Comparison of ENCODE assay signal across 24 cellular contexts in the genomic region with DNA sequence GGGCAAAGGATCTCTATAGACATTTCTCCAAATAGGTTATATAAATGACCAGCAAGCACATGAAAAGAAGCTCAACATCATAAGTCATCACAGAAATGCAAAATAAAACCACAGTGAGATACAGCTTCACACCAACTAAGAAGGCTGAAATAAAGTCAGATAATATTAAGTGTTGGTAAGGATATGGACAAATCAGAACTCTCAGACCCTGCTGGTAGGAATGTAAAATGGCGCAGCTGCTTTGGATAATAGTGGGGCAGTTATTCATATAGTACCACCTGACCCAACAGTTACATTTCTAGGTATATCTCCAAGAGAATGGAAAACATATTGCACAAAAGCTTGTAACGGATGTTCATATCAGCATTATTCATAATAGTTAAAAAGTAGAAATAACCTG. TPM values are rescaled to one million over a fixed set of nuclear protein-coding genes. Genes with fewer than 3 reads are reported as not detected.
A peak's percentile ranks its signal among the peaks of the same experiment; 100 is the strongest.
DNase-seq lines count a peak whose midpoint lies in the region; ATAC-seq, FAIRE-seq and TF ChIP-seq lines count a peak whose summit lies in the region.
"Had no signal": no experiment of that assay in that cellular context is flagged by ENCODE, and none has a peak within 500 bp of the region (broad histone marks: within the 10 kb centered on the region; RNA-seq: fewer than 3 reads in every experiment).

No MANE protein-coding gene starts in this region.

- no peak overlapping the region for H2AK5ac ChIP-seq in H1 (ENCODE audit: low read depth, low read length)
- H2AK5ac ChIP-seq in mesendoderm (ENCODE audit: low read length), result no peak overlapping the region

- peaks cover 0 to 49% of the 10 kb centered on the region in 2 experiments; a peak in 2 of 4 replicates for H3K79me2 ChIP-seq in H1 (ENCODE audit: control insufficient read depth in 1 of 2, insufficient read depth in 2 of 2, low read length in 2 of 2)
- no peaks in the 10 kb centered on the region for H3K79me2 ChIP-seq in mesendoderm (ENCODE audit: control insufficient read depth, insufficient read depth, low read length)

- H3K36me3 ChIP-seq in H1 (ENCODE audit: control insufficient read depth in 2 of 4, insufficient read depth in 4 of 4, low read length in 3 of 4) (no peaks in the 10 kb centered on the region; a peak in 2 of 8 replicates), mesendoderm (ENCODE audit: control insufficient read depth, insufficient read depth, low read length) (no peaks in the 10 kb centered on the region)
- H3K36me3 ChIP-seq in naive thymus-derived CD4-positive, alpha-beta T cell (ENCODE audit: control insufficient read depth in 2 of 3, insufficient read depth in 3 of 3, low read length in 3 of 3), result no peaks in the 10 kb centered on the region

- no peak for TF ChIP-seq RAD21 in H1 (IDR thresholded peaks at IDR 0.05 in 1 of 2, conservative IDR thresholded peaks at IDR 0.05 in 1 of 2; ENCODE audit: low read depth in 2 of 2, low read length in 2 of 2)

- H3K27ac ChIP-seq in H1 (ENCODE audit: low read depth, low read length) (no peak overlapping the region), mesendoderm (ENCODE audit: low read depth, low read length) (no peak overlapping the region)
- H3K27ac ChIP-seq in naive thymus-derived CD4-positive, alpha-beta T cell (ENCODE audit: low read depth, low read length), result no peak overlapping the region

- H3K23me2 ChIP-seq in H1 (ENCODE audit: low read depth, low read length), result no peaks in the 10 kb centered on the region

- no peaks in the 10 kb centered on the region; the same call in 1 of the 2 replicates for H3K79me1 ChIP-seq in H1 (ENCODE audit: low read depth, low read length)
- H3K79me1 ChIP-seq in mesendoderm (ENCODE audit: low read length), result peaks cover 6% of the 10 kb centered on the region

- TF ChIP-seq POLR2A in H1 (IDR thresholded peaks at IDR 0.05; ENCODE audit: control extremely low read depth in 1 of 2, low read depth in 2 of 2, low read length in 2 of 2), result no peak

- H3K4me3 ChIP-seq in HFF-Myc (replicated peaks; ENCODE audit: low read depth, low read length), result no peak overlapping the region
- no peak overlapping the region for H3K4me3 ChIP-seq in H1 (ENCODE audit: extremely low read depth in 1 of 4, insufficient read depth in 2 of 4, low read depth in 3 of 4, low read length in 4 of 4)
- H3K4me3 ChIP-seq in mesendoderm (ENCODE audit: low read length), result no peak overlapping the region
- H3K4me3 ChIP-seq in naive thymus-derived CD4-positive, alpha-beta T cell (ENCODE audit: low read length), result no peak overlapping the region

- H3K56ac ChIP-seq in H1 (replicated peaks; ENCODE audit: insufficient read length, low read depth, low read length) (no peak overlapping the region), mesendoderm (ENCODE audit: low read length) (no peak overlapping the region)

- H3K4ac ChIP-seq in H1 (replicated peaks; ENCODE audit: insufficient read length, low read depth, low read length) (no peak overlapping the region), mesendoderm (ENCODE audit: low read depth, low read length) (no peak overlapping the region)

- H3K27ac Mint-ChIP-seq in naive thymus-derived CD4-positive, alpha-beta T cell, result no peak overlapping the region
- H3K27ac Mint-ChIP-seq: activated CD4-positive, alpha-beta T cell treated with anti-CD3 and anti-CD28 coated beads, Interleukin-2, amount 10 ng/mL, durations not matched to agents 24 days and 14 days; CD8-positive, alpha-beta memory T cell; memory B cell; naive thymus-derived CD8-positive, alpha-beta T cell; T-cell had no signal

- H2AFZ ChIP-seq in H1 (ENCODE audit: low read length), result no peak overlapping the region

- no peak overlapping the region for H4K5ac ChIP-seq in H1 (ENCODE audit: insufficient read length, low read depth, low read length)
- H4K5ac ChIP-seq in mesendoderm (ENCODE audit: low read length), result no peak overlapping the region

- no peak overlapping the region for H3K14ac ChIP-seq in H1 (ENCODE audit: insufficient read length)

- H2BK5ac ChIP-seq in H1 (ENCODE audit: low read depth, low read length) (no peak overlapping the region), mesendoderm (ENCODE audit: low read length) (no peak overlapping the region)

- DNase-seq in ACHN (peak; percentile 14), HFF-Myc (ENCODE audit: extremely low read depth, low read depth) (no peak), H1 (ENCODE audit: low read depth in 1 of 2, low spot score in 2 of 2) (no peak), mesendoderm (peak; percentile 28), nucleus accumbens (lab: John Stamatoyannopoulos, UW) (no peak), GDM1 (lab: John Stamatoyannopoulos, UW) (no peak), AG08395 (ENCODE audit: low spot score) (no peak)
- no peak for DNase-seq in naive thymus-derived CD4-positive, alpha-beta T cell
- DNase-seq: activated CD4-positive, alpha-beta T cell treated with anti-CD3 and anti-CD28 coated beads, Interleukin-2, amount 10 ng/mL, durations not matched to agents 24 days and 14 days; activated effector memory CD4-positive, alpha-beta T cell treated with anti-CD3 and anti-CD28 coated beads, Interleukin-2, amount 50 U/mL, for 16 hours; caudate nucleus; CD8-positive, alpha-beta memory T cell; hypothalamus; kidney; naive thymus-derived CD8-positive, alpha-beta T cell; NCI-H1436 treated with DMSO at 0.1 percent for 48 hours; NCI-H2171; posterior cingulate gyrus; small intestine; stimulated activated CD4-positive, alpha-beta T cell treated with anti-CD3 and anti-CD28 coated beads, Interleukin-4, amount 100 ng/mL, for 24 hours; T-cell had no signal

- H4K8ac ChIP-seq in H1 (ENCODE audit: extremely low read depth, insufficient read depth, low read length), result no peak overlapping the region
- no peak overlapping the region for H4K8ac ChIP-seq in mesendoderm (ENCODE audit: low read depth, low read length)

- no peaks in the 10 kb centered on the region for H3K27me3 ChIP-seq in H1 (replicated peaks in 1 of 4; ENCODE audit: control insufficient read depth in 3 of 4, extremely low read depth in 1 of 4, insufficient read depth in 3 of 4, low read length in 3 of 4)
- no peaks in the 10 kb centered on the region for H3K27me3 ChIP-seq in mesendoderm (ENCODE audit: insufficient read depth, low read length, poor library complexity)
- H3K27me3 ChIP-seq in naive thymus-derived CD4-positive, alpha-beta T cell (ENCODE audit: control insufficient read depth in 2 of 2, insufficient read depth in 2 of 2, low read length in 2 of 2), result no peaks in the 10 kb centered on the region

- H2BK15ac ChIP-seq in H1 (ENCODE audit: low read length) (no peak overlapping the region), mesendoderm (replicated peaks; ENCODE audit: low read depth) (no peak overlapping the region)

- peaks cover 4 to 29% (median 10%) of the 10 kb centered on the region in 11 donors for H3K9me3 Mint-ChIP-seq in naive thymus-derived CD4-positive, alpha-beta T cell

- no peaks in the 10 kb centered on the region for H3K27me3 Mint-ChIP-seq in naive thymus-derived CD4-positive, alpha-beta T cell
- H3K27me3 Mint-ChIP-seq: activated CD4-positive, alpha-beta T cell treated with anti-CD3 and anti-CD28 coated beads, Interleukin-2, amount 10 ng/mL, durations not matched to agents 24 days and 14 days; memory B cell; naive thymus-derived CD8-positive, alpha-beta T cell; T-cell had no signal

- no peak overlapping the region for H4K91ac ChIP-seq in H1 (replicated peaks; ENCODE audit: insufficient read length, low read length)

- H3K4me2 ChIP-seq in H1 (ENCODE audit: insufficient read depth in 1 of 2, low read depth in 2 of 2, low read length in 2 of 2), result no peak overlapping the region
- no peak overlapping the region for H3K4me2 ChIP-seq in mesendoderm (ENCODE audit: low read length)

- no peak overlapping the region for H2BK12ac ChIP-seq in H1 (ENCODE audit: low read depth, low read length)

- intact Hi-C loops in naive thymus-derived CD4-positive, alpha-beta T cell (cut with micrococcal nuclease), result no loop called here

- H2BK120ac ChIP-seq in H1 (replicated peaks; ENCODE audit: low read depth, low read length), result no peak overlapping the region
- H2BK120ac ChIP-seq in mesendoderm (ENCODE audit: low read depth, low read length), result no peak overlapping the region

- H3K4me1 ChIP-seq in H1 (replicated peaks in 1 of 4; ENCODE audit: control insufficient read depth in 3 of 4, insufficient read depth in 4 of 4, low read length in 3 of 4) (peaks cover 0 to 7% (median 4%) of the 10 kb centered on the region in 4 experiments; a peak in 4 of 7 replicates), mesendoderm (ENCODE audit: control insufficient read depth, low read depth, low read length) (no peaks in the 10 kb centered on the region)
- H3K4me1 ChIP-seq in naive thymus-derived CD4-positive, alpha-beta T cell (ENCODE audit: control insufficient read depth in 2 of 2, insufficient read depth in 2 of 2, low read length in 2 of 2), result no peaks in the 10 kb centered on the region

- CTCF ChIA-PET in H1 (lab: Charles Lee; ENCODE audit: partially characterized antibody), result interaction anchor here (0.9 to 2.1 kb wide), 4 partner anchors 9 to 53 kb away, joined by 3 to 6 read pairs (median 4); a partner anchor contains a TSS
- CTCF ChIA-PET in naive thymus-derived CD4-positive, alpha-beta T cell (lab: Charles Lee), result no interaction called here

- H3K18ac ChIP-seq in H1 (ENCODE audit: extremely low read depth, low read length), result no peak overlapping the region
- H3K18ac ChIP-seq in mesendoderm (ENCODE audit: low read length), result no peak overlapping the region

- TF ChIP-seq EP300 in H1 (IDR thresholded peaks at IDR 0.05; ENCODE audit: borderline replicate concordance in 1 of 2, low read depth in 2 of 2, low read length in 2 of 2), result no peak

- no peak overlapping the region for H3K23ac ChIP-seq in H1 (ENCODE audit: insufficient read length)
- no peak overlapping the region for H3K23ac ChIP-seq in mesendoderm (ENCODE audit: low read length)

- H3K9ac ChIP-seq in H1 (replicated peaks in 1 of 4; ENCODE audit: extremely low read depth in 1 of 4, low read depth in 3 of 4, low read length in 3 of 4) (no peak overlapping the region), mesendoderm (ENCODE audit: low read length) (no peak overlapping the region)

- H2BK20ac ChIP-seq in H1 (ENCODE audit: low read length), result no peak overlapping the region

- peak; percentile 9 for TF ChIP-seq CTCF in HFF-Myc (IDR thresholded peaks at IDR 0.05; ENCODE audit: low read depth, low read length, missing control alignments)
- peak in 1 of 3 experiments; percentile 32; a peak in 2 of 4 replicates for TF ChIP-seq CTCF in H1 (IDR thresholded peaks at IDR 0.05; ENCODE audit: control extremely low read depth in 1 of 3, insufficient read depth in 1 of 3, low read depth in 1 of 3, low read length in 3 of 3)

- no peaks in the 10 kb centered on the region for H4K20me1 ChIP-seq in H1 (replicated peaks in 1 of 2; ENCODE audit: control insufficient read depth in 1 of 2, insufficient read depth in 2 of 2, low read length in 2 of 2)

- ATAC-seq in naive thymus-derived CD4-positive, alpha-beta T cell, result no peak
- ATAC-seq: naive thymus-derived CD8-positive, alpha-beta T cell; T-cell had no signal

- H3K4me1 Mint-ChIP-seq in naive thymus-derived CD4-positive, alpha-beta T cell, result peaks cover 0 to 8% (median 0%) of the 10 kb centered on the region in 7 donors
- H3K4me1 Mint-ChIP-seq: activated CD4-positive, alpha-beta T cell treated with anti-CD3 and anti-CD28 coated beads, Interleukin-2, amount 10 ng/mL, durations not matched to agents 24 days and 14 days had no signal

- H3K36me3 Mint-ChIP-seq in naive thymus-derived CD4-positive, alpha-beta T cell, result peaks cover 3 to 58% (median 36%) of the 10 kb centered on the region in 5 donors

- in situ Hi-C loops in ACHN (cut with HindIII; ENCODE audit: low pct_ligation_motif_present, low pct_unique_long_range_greater_than_20kb, low sequenced_read_pairs), result no loop called here

- no peaks in the 10 kb centered on the region for H3K9me3 ChIP-seq in H1 (ENCODE audit: insufficient read depth in 2 of 2, low read depth in 1 of 2, low read length in 1 of 2)
- H3K9me3 ChIP-seq in naive thymus-derived CD4-positive, alpha-beta T cell (ENCODE audit: control insufficient read depth in 2 of 3, low read length in 3 of 3), result no peaks in the 10 kb centered on the region

- no peak for FAIRE-seq in H1 (lab: Jason Lieb, UNC)
- FAIRE-seq: H54, kidney, small intestine, urothelium cell line had no signal

- 96% methylated on average over 2 of the region's 2 CpGs; no CpG with 5 or more reads in 1 of the 2 experiments for WGBS in H1 (ENCODE audit: extremely low coverage in 1 of 2, insufficient coverage in 1 of 2, insufficient read length in 1 of 2, insufficient replicate concordance in 2 of 2, low coverage in 1 of 2, low lambda C conversion rate in 2 of 2, missing lambda C conversion rate in 1 of 2), 2 experiments
- WGBS in mesendoderm (ENCODE audit: extremely low coverage, insufficient coverage, low lambda C conversion rate), result no CpG with 5 or more reads among the region's 2 CpGs

- POLR2A ChIA-PET in H1 (lab: Charles Lee; ENCODE audit: partially characterized antibody), result no interaction called here
- POLR2A ChIA-PET in naive thymus-derived CD4-positive, alpha-beta T cell (lab: Charles Lee), result no interaction called here

- H3K4me3 Mint-ChIP-seq in naive thymus-derived CD4-positive, alpha-beta T cell, result no peak overlapping the region
- H3K4me3 Mint-ChIP-seq: activated CD4-positive, alpha-beta T cell treated with anti-CD3 and anti-CD28 coated beads, Interleukin-2, amount 10 ng/mL, durations not matched to agents 24 days and 14 days; CD8-positive, alpha-beta memory T cell; memory B cell; naive thymus-derived CD8-positive, alpha-beta T cell; T-cell had no signal

RNA-seq across cellular contexts. Expression of a gene that starts 14.0 kb away (rescaled TPM):
- 29.7 and 32.3 TPM in 2 replicates for total RNA-seq in H1 (2021; fragmentation: NEBNext Ultra II Directional; extraction: Animal tissue kit (Norgen Biotek cat#: 25700))
- polyA plus RNA-seq in H1 (2011; rRNA removed), result 12.5 and 13.5 TPM in 2 replicates
- 21.2 TPM for polyA plus RNA-seq in H1 (2011; cell fraction: cytosol; rRNA removed)
- polyA plus RNA-seq in H1 (2011; cell fraction: nucleus; rRNA removed), result 19.4 TPM
- 14.5 to 22.6 TPM (median 18.6 TPM) in 4 replicates for polyA plus RNA-seq in H1 (2012, experiment 1 of 2)
- 1.8 TPM for polyA plus RNA-seq in H1 (2012, experiment 2 of 2)
- 15.3 TPM for polyA plus RNA-seq in H1 (2013, experiment 1 of 2)
- 15.9 TPM for polyA plus RNA-seq in H1 (2013, experiment 2 of 2)
- polyA minus RNA-seq in H1 (2011; rRNA and poly(A)+ RNA removed), result 56.2 and 74.9 TPM in 2 replicates
- 25.6 TPM for polyA minus RNA-seq in H1 (2011; cell fraction: cytosol; rRNA and poly(A)+ RNA removed)
- polyA minus RNA-seq in H1 (2011; cell fraction: nucleus; rRNA and poly(A)+ RNA removed), result 79.9 TPM
- polyA plus RNA-seq in mesendoderm (2013, experiment 1 of 2), result 16.5 TPM
- 15.8 TPM for polyA plus RNA-seq in mesendoderm (2013, experiment 2 of 2)
- 1 to 10 TPM; 2.2 to 9.3 (median 6.8) TPM for total RNA-seq in naive thymus-derived CD4-positive, alpha-beta T cell
- 1 to 10 TPM; 3.9 to 4.8 TPM for polyA plus RNA-seq in naive thymus-derived CD4-positive, alpha-beta T cell

Comparison
In these comparisons a context has a peak if more than half of its experiments do, and no peak if none do; other contexts are left out.
1. DNase-seq: peak in ACHN (single experiment) and mesendoderm (single experiment); none in HFF-Myc (single experiment), H1 (0 of 2), naive thymus-derived CD4-positive, alpha-beta T cell (0 of 9), nucleus accumbens (0 of 56), GDM1 (single experiment) and AG08395 (single experiment).